23 cellular contexts compared by ENCODE assay signal in the genomic region with DNA sequence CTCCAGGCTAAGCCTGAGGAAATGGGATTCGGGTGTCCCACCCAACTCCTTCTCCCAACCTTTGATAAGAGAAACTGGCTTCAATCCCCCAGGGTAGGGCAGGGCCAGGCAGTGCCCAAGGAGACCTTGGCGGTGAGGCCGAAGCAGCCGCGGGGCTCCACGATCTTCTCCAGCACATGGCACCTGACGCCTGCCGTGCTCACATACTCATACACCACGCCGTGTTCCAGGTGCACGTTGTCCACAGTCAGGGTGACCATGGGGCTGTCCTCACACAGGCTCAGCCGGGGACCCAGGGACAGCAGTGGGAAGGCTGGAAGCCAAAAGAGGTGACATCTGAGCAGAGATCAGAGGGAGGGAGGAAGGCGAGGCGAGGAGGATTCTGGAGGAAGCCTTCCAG.
"Had no signal": no experiment of that assay in that cellular context is flagged by ENCODE, and none has a peak within 500 bp of the region (broad histone marks: within the 10 kb centered on the region; RNA-seq: fewer than 3 reads in every experiment).

No MANE protein-coding gene starts in this region.

- H3K27me3 Mint-ChIP-seq: activated CD4-positive, alpha-beta T cell treated with anti-CD3 and anti-CD28 coated beads for 36 hours; activated naive CD4-positive, alpha-beta T cell treated with anti-CD3 and anti-CD28 coated beads, Interleukin-2, amount 50 U/mL, for 24 hours; naive thymus-derived CD8-positive, alpha-beta T cell had no signal

- H3K27me3 ChIP-seq: ascending aorta, breast epithelium, esophagus squamous epithelium, neutrophil, thyroid gland had no signal

- H3K4me2 ChIP-seq: smooth muscle cell had no signal

- ATAC-seq: activated CD4-positive, alpha-beta T cell treated with anti-CD3 and anti-CD28 coated beads for 36 hours; activated CD8-positive, alpha-beta T cell treated with anti-CD3 and anti-CD28 coated beads, Interleukin-2, amount 10 ng/mL, durations not matched to agents 7 days and 5 days; activated T-cell treated with anti-CD3 and anti-CD28 coated beads, Interleukin-2, amount 50 U/mL, for 4 hours; left ventricle myocardium superior; naive thymus-derived CD8-positive, alpha-beta T cell; sciatic nerve; WTC11 had no signal

- H3K9me3 ChIP-seq: ascending aorta, breast epithelium, esophagus squamous epithelium, thyroid gland had no signal

- H3K79me2 ChIP-seq: parathyroid adenoma had no signal

- H3K9me3 Mint-ChIP-seq: activated naive CD4-positive, alpha-beta T cell treated with anti-CD3 and anti-CD28 coated beads, Interleukin-2, amount 50 U/mL, for 24 hours; activated T-cell treated with anti-CD3 and anti-CD28 coated beads, Interleukin-2, amount 50 U/mL, for 4 hours; immature natural killer cell; naive thymus-derived CD8-positive, alpha-beta T cell; WTC11 had no signal

- H3K4me1 ChIP-seq: ascending aorta, breast epithelium, parathyroid adenoma, thyroid gland had no signal

- H2AFZ ChIP-seq: parathyroid adenoma had no signal

- H3K4me3 Mint-ChIP-seq: activated CD4-positive, alpha-beta T cell treated with anti-CD3 and anti-CD28 coated beads for 36 hours; activated CD8-positive, alpha-beta T cell treated with anti-CD3 and anti-CD28 coated beads, Interleukin-2, amount 10 ng/mL, durations not matched to agents 7 days and 5 days; activated naive CD4-positive, alpha-beta T cell treated with anti-CD3 and anti-CD28 coated beads, Interleukin-2, amount 50 U/mL, for 24 hours; activated T-cell treated with anti-CD3 and anti-CD28 coated beads, Interleukin-2, amount 50 U/mL, for 4 hours; immature natural killer cell; WTC11 had no signal

- H3K27ac ChIP-seq: ascending aorta, breast epithelium, esophagus squamous epithelium, neutrophil, parathyroid adenoma, thyroid gland had no signal

- DNase-seq: activated CD4-positive, alpha-beta T cell treated with anti-CD3 and anti-CD28 coated beads for 36 hours; activated CD8-positive, alpha-beta T cell treated with anti-CD3 and anti-CD28 coated beads, Interleukin-2, amount 10 ng/mL, durations not matched to agents 7 days and 5 days; activated effector memory CD4-positive, alpha-beta T cell treated with anti-CD3 and anti-CD28 coated beads, Interleukin-2, amount 50 U/mL, for 16 hours; activated T-cell treated with anti-CD3 and anti-CD28 coated beads, Interleukin-2, amount 50 U/mL, for 4 hours; cerebellar nuclear complex; effector CD8-positive, alpha-beta T cell; esophagus squamous epithelium; immature natural killer cell; kidney glomerular epithelial cell; left ventricle myocardium superior; mesendoderm; naive thymus-derived CD8-positive, alpha-beta T cell; stimulated activated CD4-positive, alpha-beta T cell treated with anti-CD3 and anti-CD28 coated beads, Interleukin-4, amount 100 ng/mL, for 24 hours; stimulated activated naive CD4-positive, alpha-beta T cell; thyroid gland had no signal

- H3K4me1 Mint-ChIP-seq: activated CD4-positive, alpha-beta T cell treated with anti-CD3 and anti-CD28 coated beads for 36 hours; activated naive CD4-positive, alpha-beta T cell treated with anti-CD3 and anti-CD28 coated beads, Interleukin-2, amount 50 U/mL, for 24 hours; naive thymus-derived CD8-positive, alpha-beta T cell; WTC11 had no signal

- H3K4me3 ChIP-seq: ascending aorta, breast epithelium, esophagus squamous epithelium, smooth muscle cell, thyroid gland had no signal

- H3K9ac ChIP-seq: parathyroid adenoma had no signal

- H3K27ac Mint-ChIP-seq: activated CD4-positive, alpha-beta T cell treated with anti-CD3 and anti-CD28 coated beads for 36 hours; activated CD8-positive, alpha-beta T cell treated with anti-CD3 and anti-CD28 coated beads, Interleukin-2, amount 10 ng/mL, durations not matched to agents 7 days and 5 days; activated naive CD4-positive, alpha-beta T cell treated with anti-CD3 and anti-CD28 coated beads, Interleukin-2, amount 50 U/mL, for 24 hours; WTC11 had no signal
